ENCODE assay signal across 9 cellular contexts in the genomic region with DNA sequence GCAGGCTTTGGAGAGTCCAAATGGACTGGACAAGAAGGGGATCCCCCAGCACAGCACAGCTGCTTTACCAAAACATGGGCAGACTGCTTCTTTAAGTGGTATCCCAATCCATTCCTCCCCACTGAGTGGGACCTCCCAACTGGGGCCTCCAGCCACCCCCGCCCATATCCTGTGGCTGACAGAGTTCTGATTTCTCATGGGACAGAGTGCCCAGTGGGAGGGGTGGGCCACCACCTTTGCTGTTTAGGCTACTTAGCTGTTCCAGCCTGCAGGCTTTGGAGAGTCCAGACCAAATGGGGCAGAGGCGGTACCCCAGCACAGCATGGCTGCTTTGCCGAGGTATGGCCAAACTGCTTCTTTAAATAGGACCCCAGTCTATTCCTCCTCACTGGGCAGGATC. TPM values are rescaled to one million over a fixed set of nuclear protein-coding genes. Genes with fewer than 3 reads are reported as not detected.
"Had no signal": no experiment of that assay in that cellular context is flagged by ENCODE, and none has a peak within 500 bp of the region (broad histone marks: within the 10 kb centered on the region; RNA-seq: fewer than 3 reads in every experiment).

No MANE protein-coding gene starts in this region.

- H3K4me3 ChIP-seq: GM23338, K562 had no signal

- H3K27ac Mint-ChIP-seq: GM23338, H9 had no signal

- H3K4me2 ChIP-seq: GM23338 had no signal

- H3K4me3 Mint-ChIP-seq: GM23338, H9 had no signal

- H3K4me1 Mint-ChIP-seq: GM23338 had no signal

- H2AFZ ChIP-seq: GM23338 had no signal

- DNase-seq: H9, HCEC 1CT, IMR-90 had no signal

- FAIRE-seq: H1, H54, HTR-8/SVneo, K562 had no signal

- ATAC-seq: GM23338, K562 had no signal

RNA-seq across cellular contexts. Expression of a gene that starts 26.9 kb away (rescaled TPM):
- total RNA-seq: HT-29, IMR-90 had no signal
- polyA plus RNA-seq: H1, IMR-90 had no signal
